In the genomic region with DNA sequence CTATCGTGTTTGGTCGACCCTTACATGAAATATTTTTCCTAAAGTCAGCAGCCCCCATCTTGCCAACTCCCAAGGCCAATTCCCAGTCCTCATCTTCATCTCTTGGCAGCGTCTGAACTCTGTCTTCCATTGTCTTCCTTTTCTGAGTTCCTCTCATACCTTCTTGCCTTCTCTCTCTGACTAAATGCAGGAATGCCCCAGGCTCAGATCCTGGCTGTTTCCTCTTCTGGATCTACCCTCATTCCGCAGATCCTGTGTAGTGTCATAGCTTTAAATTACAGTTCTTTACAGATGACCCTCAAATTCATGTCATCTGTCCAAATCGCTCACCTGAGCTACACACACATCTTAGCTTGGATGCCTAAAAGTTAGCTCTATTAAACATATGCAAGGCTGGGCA, we compare ENCODE assay signal across 6 cellular contexts.
"Had no signal": no experiment of that assay in that cellular context is flagged by ENCODE, and none has a peak within 500 bp of the region (broad histone marks: within the 10 kb centered on the region; RNA-seq: fewer than 3 reads in every experiment).

No MANE protein-coding gene starts in this region.

- H3K4me3 ChIP-seq: GM23248, K562 had no signal

- DNase-seq: GM23248, H9, HCEC 1CT, IMR-90, KG1 had no signal

- H3K4me3 Mint-ChIP-seq: H9 had no signal

- ATAC-seq: K562 had no signal

- H3K27ac ChIP-seq: GM23248 had no signal

- H3K27ac Mint-ChIP-seq: H9 had no signal
